8 cellular contexts compared by ENCODE assay signal in the genomic region with DNA sequence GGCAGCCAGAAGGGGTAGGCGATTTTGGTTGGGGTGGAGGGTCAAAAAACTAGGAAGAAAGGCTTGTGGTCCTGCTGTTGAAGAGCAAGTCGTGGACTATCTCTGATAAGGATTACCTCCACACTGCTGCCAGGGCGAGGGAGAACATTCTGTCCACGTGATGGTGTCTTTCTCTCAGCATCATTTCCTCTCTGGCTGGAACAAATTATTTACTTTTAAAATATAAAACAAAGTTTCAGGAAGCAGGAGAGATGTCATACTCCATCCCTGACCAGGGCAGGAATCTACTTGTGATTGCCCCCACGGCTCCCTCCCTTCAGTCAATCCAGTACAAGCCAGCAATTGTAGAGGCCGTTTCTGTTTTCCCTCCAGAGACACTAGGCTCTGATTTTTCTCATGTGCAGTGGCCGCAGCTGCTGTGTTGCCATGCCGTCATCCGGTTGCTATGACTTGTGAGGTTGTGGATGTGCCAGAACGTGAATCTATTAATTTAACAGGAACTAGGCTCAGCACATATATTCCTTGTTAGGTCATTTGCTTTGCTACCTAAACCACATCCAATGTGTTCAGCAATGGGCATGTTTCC.
DNase-seq lines count a peak whose midpoint lies in the region; ATAC-seq and TF ChIP-seq lines count a peak whose summit lies in the region.

No MANE protein-coding gene starts in this region.

- H3K4me3 Mint-ChIP-seq in HFFc6 = peak overlapping the region; percentile 80
- H3K4me3 Mint-ChIP-seq in effector memory CD8-positive, alpha-beta T cell = no peak overlapping the region
- no peak overlapping the region for H3K4me3 Mint-ChIP-seq in activated naive CD4-positive, alpha-beta T cell treated with anti-CD3 and anti-CD28 coated beads, Interleukin-2, amount 10 ng/mL, durations not matched to agents 7 days and 5 days

- H3K36me3 ChIP-seq in stomach smooth muscle (ENCODE audit: control insufficient read depth in 2 of 2, insufficient read depth in 2 of 2, low read length in 2 of 2) = peaks cover 0 to 4% of the 10 kb centered on the region in 2 donors
- H3K36me3 ChIP-seq in effector memory CD4-positive, alpha-beta T cell (ENCODE audit: control insufficient read depth, insufficient read depth, low read length) = no peaks in the 10 kb centered on the region

- H3K9me3 Mint-ChIP-seq in HFFc6 = no peaks in the 10 kb centered on the region
- H3K9me3 Mint-ChIP-seq in effector memory CD8-positive, alpha-beta T cell = no peaks in the 10 kb centered on the region
- H3K9me3 Mint-ChIP-seq in activated naive CD4-positive, alpha-beta T cell treated with anti-CD3 and anti-CD28 coated beads, Interleukin-2, amount 10 ng/mL, durations not matched to agents 7 days and 5 days = no peaks in the 10 kb centered on the region

- CTCF ChIA-PET in activated naive CD4-positive, alpha-beta T cell treated with anti-CD3 and anti-CD28 coated beads, Interleukin-2, amount 10 ng/mL, durations not matched to agents 7 days and 5 days (lab: Charles Lee) = interaction anchor here (1.4 to 2.8 kb wide), 3 partner anchors 30 to 61 kb away, joined by 3 to 9 read pairs (median 7); a partner anchor contains a TSS

- H3K27me3 Mint-ChIP-seq in HFFc6 (ENCODE audit: insufficient read depth) = peaks cover 7% of the 10 kb centered on the region
- no peaks in the 10 kb centered on the region for H3K27me3 Mint-ChIP-seq in effector memory CD8-positive, alpha-beta T cell
- no peaks in the 10 kb centered on the region for H3K27me3 Mint-ChIP-seq in activated naive CD4-positive, alpha-beta T cell treated with anti-CD3 and anti-CD28 coated beads, Interleukin-2, amount 10 ng/mL, durations not matched to agents 7 days and 5 days

- H3K36me3 Mint-ChIP-seq in HFFc6 (ENCODE audit: low read depth) = no peaks in the 10 kb centered on the region; the same call in 1 of the 2 replicates
- peaks cover 23% of the 10 kb centered on the region for H3K36me3 Mint-ChIP-seq in effector memory CD8-positive, alpha-beta T cell (ENCODE audit: insufficient read depth)
- H3K36me3 Mint-ChIP-seq in activated naive CD4-positive, alpha-beta T cell treated with anti-CD3 and anti-CD28 coated beads, Interleukin-2, amount 10 ng/mL, durations not matched to agents 7 days and 5 days = no peaks in the 10 kb centered on the region

- no peaks in the 10 kb centered on the region for H3K27me3 ChIP-seq in stomach smooth muscle (ENCODE audit: control insufficient read depth in 1 of 2, insufficient read depth in 2 of 2, low read length in 2 of 2)
- no peaks in the 10 kb centered on the region for H3K27me3 ChIP-seq in effector memory CD4-positive, alpha-beta T cell (replicated peaks; ENCODE audit: control insufficient read depth, insufficient read depth, low read length, poor library complexity, severe bottlenecking)

- peak overlapping the region; percentile 100 for H3K27ac Mint-ChIP-seq in HFFc6
- peak overlapping the region in 1 of 2 donors; percentile 98 for H3K27ac Mint-ChIP-seq in effector memory CD8-positive, alpha-beta T cell
- no peak overlapping the region for H3K27ac Mint-ChIP-seq in activated naive CD4-positive, alpha-beta T cell treated with anti-CD3 and anti-CD28 coated beads, Interleukin-2, amount 10 ng/mL, durations not matched to agents 7 days and 5 days

- peak overlapping the region; percentile 87 to 99 for H3K9ac ChIP-seq in stomach smooth muscle (ENCODE audit: low read length in 2 of 2)

- TF ChIP-seq CTCF in HFFc6 (IDR thresholded peaks at IDR 0.05) = no peak

- H3K4me1 ChIP-seq in stomach smooth muscle (ENCODE audit: control insufficient read depth, insufficient read depth, low read length) = peaks cover 60% of the 10 kb centered on the region
- peaks cover 17% of the 10 kb centered on the region for H3K4me1 ChIP-seq in effector memory CD4-positive, alpha-beta T cell (ENCODE audit: control insufficient read depth, insufficient read depth, low read length, poor library complexity, severe bottlenecking)

- H3K4me3 ChIP-seq in stomach smooth muscle (ENCODE audit: low read length in 2 of 2) = peak overlapping the region; percentile 39 to 47
- no peak overlapping the region for H3K4me3 ChIP-seq in effector memory CD4-positive, alpha-beta T cell (ENCODE audit: insufficient read depth, low read depth, low read length, poor library complexity, severe bottlenecking)

- peaks cover 63% of the 10 kb centered on the region for H3K4me1 Mint-ChIP-seq in HFFc6 (ENCODE audit: low read depth)
- H3K4me1 Mint-ChIP-seq in effector memory CD8-positive, alpha-beta T cell (ENCODE audit: low read depth in 2 of 2) = peaks cover 26 to 31% of the 10 kb centered on the region in 2 donors
- peaks cover 28% of the 10 kb centered on the region for H3K4me1 Mint-ChIP-seq in activated naive CD4-positive, alpha-beta T cell treated with anti-CD3 and anti-CD28 coated beads, Interleukin-2, amount 10 ng/mL, durations not matched to agents 7 days and 5 days

- no peaks in the 10 kb centered on the region for H3K9me3 ChIP-seq in stomach smooth muscle (ENCODE audit: control insufficient read depth in 2 of 2, low read length in 2 of 2)
- H3K9me3 ChIP-seq in effector memory CD4-positive, alpha-beta T cell (ENCODE audit: control insufficient read depth, low read length) = no peaks in the 10 kb centered on the region

- H3K27ac ChIP-seq in stomach smooth muscle (ENCODE audit: low read length) = peak overlapping the region; percentile 99
- H3K27ac ChIP-seq in effector memory CD4-positive, alpha-beta T cell (ENCODE audit: insufficient read depth, low read length, poor library complexity, severe bottlenecking) = no peak overlapping the region

- no peak for ATAC-seq in effector memory CD8-positive, alpha-beta T cell (replicated peaks)
- ATAC-seq in HG03378 (IDR thresholded peaks at IDR 0.05; ENCODE audit: unreplicated experiment) = no peak

- DNase-seq in HFFc6 (peak; percentile 96), brain pericyte (ENCODE audit: low read depth, low spot score) (peak; percentile 69), kidney tubule cell (ENCODE audit: low spot score) (peak; percentile 26)
- no peak for DNase-seq in effector memory CD8-positive, alpha-beta T cell
- no peak for DNase-seq in effector memory CD4-positive, alpha-beta T cell
- no peak for DNase-seq in activated naive CD4-positive, alpha-beta T cell treated with anti-CD3 and anti-CD28 coated beads, Interleukin-2, amount 10 ng/mL, durations not matched to agents 7 days and 5 days

Comparison
In these comparisons a context has a peak if more than half of its experiments do, and no peak if none do; other contexts are left out.
1. DNase-seq: peak in HFFc6 (single experiment), brain pericyte (single experiment) and kidney tubule cell (single experiment); none in effector memory CD8-positive, alpha-beta T cell (0 of 3), effector memory CD4-positive, alpha-beta T cell (0 of 3) and activated naive CD4-positive, alpha-beta T cell treated with anti-CD3 and anti-CD28 coated beads, Interleukin-2, amount 10 ng/mL, durations not matched to agents 7 days and 5 days (single experiment).